Comparison of ENCODE assay signal across 10 cellular contexts in the genomic region with DNA sequence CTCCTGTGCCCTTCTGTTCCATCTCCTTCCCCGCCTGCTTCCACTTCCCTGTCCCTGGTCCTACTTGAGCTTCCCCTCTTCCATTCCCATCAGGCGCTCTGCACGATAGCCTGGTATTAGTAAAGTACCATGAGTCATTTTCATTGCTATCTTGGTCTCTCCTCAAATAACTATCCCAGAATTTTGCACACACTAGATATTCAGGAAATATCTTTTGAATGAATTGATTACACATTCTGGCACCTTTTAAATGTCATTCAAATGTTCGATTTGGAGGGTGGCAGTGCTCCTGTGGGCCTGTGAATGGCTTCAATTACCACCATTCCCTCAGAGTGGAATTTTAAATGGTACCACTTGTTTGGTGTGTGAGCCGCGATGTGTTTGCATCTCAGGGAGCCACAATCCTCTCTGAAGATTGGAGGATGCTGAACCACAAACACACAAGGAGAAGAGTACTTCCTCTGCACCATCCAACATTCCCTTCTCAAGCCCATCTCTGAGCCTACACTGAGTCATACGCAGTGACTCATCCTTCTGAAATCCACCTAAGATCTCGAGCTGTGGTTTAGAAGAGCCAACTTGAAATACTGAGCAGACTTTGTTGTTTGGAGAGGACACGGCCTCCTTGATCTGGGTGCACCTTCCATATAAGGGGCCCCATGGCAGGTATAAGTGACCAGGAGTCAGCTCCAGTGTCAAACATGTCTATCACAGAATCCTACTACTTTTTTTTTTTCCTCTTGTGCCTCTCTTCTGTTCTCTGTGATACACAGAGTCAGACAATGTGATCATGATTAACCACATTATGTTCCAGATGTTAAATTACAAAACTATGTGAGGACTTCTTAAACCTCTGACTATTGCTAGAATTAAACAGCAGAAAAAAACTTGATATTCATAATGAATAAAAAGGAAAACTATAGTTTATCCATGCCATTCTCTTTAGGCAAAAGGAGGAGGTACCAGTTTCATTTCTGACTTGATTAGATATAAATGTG.
DNase-seq lines count a peak whose midpoint lies in the region; ATAC-seq lines count a peak whose summit lies in the region.
"Had no signal": no experiment of that assay in that cellular context is flagged by ENCODE, and none has a peak within 500 bp of the region (broad histone marks: within the 10 kb centered on the region; RNA-seq: fewer than 3 reads in every experiment).

No MANE protein-coding gene starts in this region.

- no peak overlapping the region for H3K27ac ChIP-seq in SJCRH30

- peak; percentile 100 for DNase-seq in H4 (ENCODE audit: low spot score)
- peak; percentile 30 to 56 for DNase-seq in SJCRH30
- DNase-seq in fibroblast of the conjunctiva (ENCODE audit: low read depth) = peak; percentile 96
- DNase-seq in smooth muscle cell of the brain vasculature (ENCODE audit: low read depth, low spot score) = peak; percentile 83
- no peak for DNase-seq in cerebellar nuclear complex (lab: John Stamatoyannopoulos, UW)
- no peak for DNase-seq in iPS-NIHi7 (ENCODE audit: extremely low spot score)
- no peak for DNase-seq in NCI-H2227 treated with DMSO at 0.1 percent for 48 hours (lab: John Stamatoyannopoulos, UW)
- DNase-seq: NCI-H187; stimulated activated naive CD4-positive, alpha-beta T cell had no signal

- no peaks in the 10 kb centered on the region for H3K4me1 ChIP-seq in SJCRH30

- no peaks in the 10 kb centered on the region for H3K36me3 ChIP-seq in SJCRH30

- H3K9me3 ChIP-seq in SJCRH30 (replicated peaks) = no peaks in the 10 kb centered on the region

- H3K4me3 ChIP-seq in SJCRH30 = no peak overlapping the region

- H3K27me3 ChIP-seq in SJCRH30 = no peaks in the 10 kb centered on the region

- no peak for ATAC-seq in HG03520 (IDR thresholded peaks at IDR 0.05; ENCODE audit: unreplicated experiment)

Comparison
In these comparisons a context has a peak if more than half of its experiments do, and no peak if none do; other contexts are left out.
1. DNase-seq: peak in H4 (single experiment), SJCRH30 (2 of 2), fibroblast of the conjunctiva (single experiment) and smooth muscle cell of the brain vasculature (single experiment); none in cerebellar nuclear complex (0 of 2), iPS-NIHi7 (single experiment) and NCI-H2227 treated with DMSO at 0.1 percent for 48 hours (single experiment).